In the genomic region with DNA sequence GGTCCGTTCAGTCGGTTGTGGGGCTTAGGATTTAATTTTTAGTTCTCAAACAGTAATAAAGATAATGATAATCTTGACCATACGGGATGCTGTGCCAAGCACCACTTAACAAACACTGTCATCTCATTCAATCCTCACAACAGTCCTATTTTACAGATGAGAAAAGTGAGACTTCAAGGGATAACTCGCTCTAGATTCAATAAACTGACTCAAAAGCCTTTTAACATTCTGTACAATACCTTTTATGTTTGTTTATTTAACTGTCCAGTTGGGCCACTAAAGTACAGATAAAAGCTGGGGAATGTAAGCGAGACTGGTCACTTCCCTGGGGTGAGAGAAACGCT, we compare ENCODE assay signal across 9 cellular contexts. TPM values are rescaled to one million over a fixed set of nuclear protein-coding genes. Genes with fewer than 3 reads are reported as not detected.
DNase-seq lines count a peak whose midpoint lies in the region; ATAC-seq, FAIRE-seq and TF ChIP-seq lines count a peak whose summit lies in the region.
"Had no signal": no experiment of that assay in that cellular context is flagged by ENCODE, and none has a peak within 500 bp of the region (broad histone marks: within the 10 kb centered on the region; RNA-seq: fewer than 3 reads in every experiment).

No MANE protein-coding gene starts in this region.

- peak overlapping the region; percentile 69 for H2AFZ ChIP-seq in ACC112 (ENCODE audit: low read length, unreplicated experiment)

- H3K27me3 ChIP-seq in ACC112 (ENCODE audit: insufficient read depth, low read length) = no peaks in the 10 kb centered on the region
- no peaks in the 10 kb centered on the region for H3K27me3 ChIP-seq in bronchial epithelial cell (ENCODE audit: control insufficient read depth, insufficient read depth, low read length)
- no peaks in the 10 kb centered on the region for H3K27me3 ChIP-seq in muscle layer of duodenum (ENCODE audit: low read depth, low read length)

- H3K4me3 ChIP-seq in ACC112 (ENCODE audit: low read depth, low read length) (peak overlapping the region; percentile 80), bronchial epithelial cell (ENCODE audit: low read depth, low read length) (peak overlapping the region; percentile 69), muscle layer of duodenum (ENCODE audit: low read depth in 1 of 2, low read length in 2 of 2) (peak overlapping the region; percentile 88 to 91)

- peaks cover 7% of the 10 kb centered on the region for H3K4me1 ChIP-seq in ACC112 (ENCODE audit: control insufficient read depth, insufficient read depth, low read length, unreplicated experiment)
- peaks cover 6 to 17% of the 10 kb centered on the region in 2 donors for H3K4me1 ChIP-seq in muscle layer of duodenum (ENCODE audit: control insufficient read depth in 1 of 2, insufficient read depth in 2 of 2, low read length in 2 of 2)

- H3K79me2 ChIP-seq in ACC112 (ENCODE audit: control insufficient read depth, insufficient read depth, low read length, unreplicated experiment) = no peaks in the 10 kb centered on the region

- H3K27ac ChIP-seq in ACC112 (ENCODE audit: low read depth, low read length) (no peak overlapping the region), muscle layer of duodenum (ENCODE audit: low read length) (no peak overlapping the region)

- TF ChIP-seq CTCF in bronchial epithelial cell (IDR thresholded peaks at IDR 0.05; ENCODE audit: insufficient read depth, low read length, severe bottlenecking) = no peak

- H3K36me3 ChIP-seq in ACC112 (ENCODE audit: insufficient read depth, low read length) (no peaks in the 10 kb centered on the region), bronchial epithelial cell (ENCODE audit: control insufficient read depth, insufficient read depth, low read length) (no peaks in the 10 kb centered on the region), muscle layer of duodenum (ENCODE audit: control insufficient read depth in 1 of 2, insufficient read depth in 2 of 2, low read length in 2 of 2) (no peaks in the 10 kb centered on the region)

- no peak for FAIRE-seq in bronchial epithelial cell (lab: Jason Lieb, UNC)
- FAIRE-seq: islet of Langerhans had no signal

- peak; percentile 2 for ATAC-seq in HG02938 (IDR thresholded peaks at IDR 0.05; ENCODE audit: unreplicated experiment)
- no peak for ATAC-seq in HG02852 (IDR thresholded peaks at IDR 0.05; ENCODE audit: unreplicated experiment)

- H3K9me3 ChIP-seq in muscle layer of duodenum (ENCODE audit: control insufficient read depth in 1 of 2, low read length in 2 of 2) = no peaks in the 10 kb centered on the region

- DNase-seq in bronchial epithelial cell (ENCODE audit: low read depth) (no peak), activated gamma-delta T cell treated with Interleukin-2 at 50 U/mL for 16 hours (no peak), NCI-H774 (lab: John Stamatoyannopoulos, UW) (no peak), DMS 273 (lab: John Stamatoyannopoulos, UW; ENCODE audit: unreplicated experiment) (no peak)

RNA-seq across cellular contexts. Expression of gene CFAP69, which starts 0.4 kb away (rescaled TPM):
- 0.53 and 2.3 TPM in 2 replicates for total RNA-seq in bronchial epithelial cell

RNA-seq across cellular contexts. Expression of gene STEAP2, which starts 33.0 kb away (rescaled TPM):
- 3.9 and 4.5 TPM in 2 replicates for total RNA-seq in bronchial epithelial cell
